Comparison of ENCODE assay signal across 9 cellular contexts in genomic region chr2:60439219-60439974, GRCh38.
A peak's percentile ranks its signal among the peaks of the same experiment; 100 is the strongest.
DNase-seq lines count a peak whose midpoint lies in the region; ATAC-seq and TF ChIP-seq lines count a peak whose summit lies in the region.
"Had no signal": no experiment of that assay in that cellular context is flagged by ENCODE, and none has a peak within 500 bp of the region (broad histone marks: within the 10 kb centered on the region; RNA-seq: fewer than 3 reads in every experiment).

No MANE protein-coding gene starts in this region.

- peak; percentile 95 for DNase-seq in KBM-7
- no peak for DNase-seq in dorsolateral prefrontal cortex
- no peak for DNase-seq in neuronal stem cell (ENCODE audit: low spot score)
- DNase-seq in LoVo (ENCODE audit: low spot score), result no peak
- no peak for DNase-seq in effector CD8-positive, alpha-beta T cell (lab: John Stamatoyannopoulos, UW)
- no peak for DNase-seq in uterus

- H4K8ac ChIP-seq in neuronal stem cell (ENCODE audit: low read depth, low read length), result no peak overlapping the region

- H3K4me3 ChIP-seq in dorsolateral prefrontal cortex (peak overlapping the region in 1 of 59 donors; percentile 22), neuronal stem cell (ENCODE audit: low read length in 2 of 2) (no peak overlapping the region), uterus (no peak overlapping the region)
- H3K4me3 ChIP-seq: tibial artery had no signal

- H3K4me1 ChIP-seq in neuronal stem cell (ENCODE audit: control insufficient read depth in 2 of 2, insufficient read depth in 1 of 2, low read depth in 1 of 2, low read length in 2 of 2) (no peaks in the 10 kb centered on the region), uterus (no peaks in the 10 kb centered on the region)
- H3K4me1 ChIP-seq: tibial artery had no signal

- TF ChIP-seq POLR2A in GM15510 (IDR thresholded peaks at IDR 0.05; ENCODE audit: borderline replicate concordance, extremely low read depth, insufficient read length) (peak; percentile 58), uterus (IDR thresholded peaks at IDR 0.05) (no peak)

- peak; percentile 94 for ATAC-seq in GM21737 (IDR thresholded peaks at IDR 0.05; ENCODE audit: unreplicated experiment)

- peak overlapping the region; percentile 40 for H3K18ac ChIP-seq in neuronal stem cell (ENCODE audit: low read length)

- H3K27ac ChIP-seq in dorsolateral prefrontal cortex (no peak overlapping the region), neuronal stem cell (replicated peaks; ENCODE audit: low read length) (no peak overlapping the region), uterus (no peak overlapping the region)
- H3K27ac ChIP-seq: tibial artery had no signal

- no peak overlapping the region for H3K9ac ChIP-seq in neuronal stem cell (ENCODE audit: low read depth, low read length, poor library complexity)

- no peak overlapping the region for H2AFZ ChIP-seq in neuronal stem cell (ENCODE audit: low read length)

- H2BK5ac ChIP-seq in neuronal stem cell (ENCODE audit: low read length), result no peak overlapping the region

- in situ Hi-C loops in KBM-7 (cut with MboI; ENCODE audit: low pct_unique_long_range_greater_than_20kb, low sequenced_read_pairs), result no loop called here

- WGBS in neuronal stem cell (ENCODE audit: extremely low coverage in 2 of 2, insufficient read length in 2 of 2, insufficient replicate concordance in 1 of 2), 2 donors, result no CpG with 5 or more reads among the region's 20 CpGs

- no peak overlapping the region for H2AK5ac ChIP-seq in neuronal stem cell (ENCODE audit: low read depth, low read length)

- H3K36me3 ChIP-seq in neuronal stem cell (replicated peaks in 1 of 2; ENCODE audit: control insufficient read depth in 2 of 2, insufficient read depth in 2 of 2, low read length in 2 of 2), result no peaks in the 10 kb centered on the region
- no peaks in the 10 kb centered on the region for H3K36me3 ChIP-seq in uterus
- H3K36me3 ChIP-seq: tibial artery had no signal

- H3K14ac ChIP-seq in neuronal stem cell (ENCODE audit: low read length), result no peak overlapping the region

- H3K27me3 ChIP-seq in dorsolateral prefrontal cortex, result no peaks in the 10 kb centered on the region
- H3K27me3 ChIP-seq in neuronal stem cell (ENCODE audit: control insufficient read depth in 3 of 3, insufficient read depth in 3 of 3, low read depth in 1 of 3, low read length in 3 of 3), result no peaks in the 10 kb centered on the region
- H3K27me3 ChIP-seq in uterus, result no peaks in the 10 kb centered on the region
- H3K27me3 ChIP-seq: tibial artery had no signal

- no peak overlapping the region for H2BK15ac ChIP-seq in neuronal stem cell (ENCODE audit: low read length)

- TF ChIP-seq CTCF in dorsolateral prefrontal cortex (IDR thresholded peaks at IDR 0.05 in 54 of 56, conservative IDR thresholded peaks at IDR 0.05 in 2 of 56; ENCODE audit: low read depth in 1 of 56, partially characterized antibody in 56 of 56) (peak in 40 of 56 donors; percentile 7 to 53 (median 28)), uterus (IDR thresholded peaks at IDR 0.05) (no peak)

- no peaks in the 10 kb centered on the region for H3K9me3 ChIP-seq in neuronal stem cell (replicated peaks in 1 of 2; ENCODE audit: control insufficient read depth in 2 of 2, insufficient read depth in 1 of 2, low read depth in 1 of 2, low read length in 2 of 2)
- no peaks in the 10 kb centered on the region for H3K9me3 ChIP-seq in uterus
- H3K9me3 ChIP-seq: tibial artery had no signal

- H3K4me2 ChIP-seq in neuronal stem cell (ENCODE audit: insufficient read depth, low read length, poor library complexity, severe bottlenecking), result no peak overlapping the region

- intact Hi-C loops in dorsolateral prefrontal cortex (cut with DNase I), result no loop called here
- intact Hi-C loops in uterus (cut with DNase I; ENCODE audit: low total_unique reads), result no loop called here

- H2BK12ac ChIP-seq in neuronal stem cell (ENCODE audit: low read length), result no peak overlapping the region

- no peak overlapping the region for H4K91ac ChIP-seq in neuronal stem cell (ENCODE audit: low read depth, low read length, poor library complexity)

- H3K4ac ChIP-seq in neuronal stem cell (ENCODE audit: low read length), result no peak overlapping the region

- no peaks in the 10 kb centered on the region for H3K79me1 ChIP-seq in neuronal stem cell (ENCODE audit: low read depth, low read length)

- H2BK120ac ChIP-seq in neuronal stem cell (ENCODE audit: low read depth, low read length), result no peak overlapping the region

- no peak overlapping the region for H3K23ac ChIP-seq in neuronal stem cell (ENCODE audit: low read depth, low read length, poor library complexity)

Comparison
In these comparisons a context has a peak if more than half of its experiments do, and no peak if none do; other contexts are left out.
1. CTCF ChIP-seq: peak in dorsolateral prefrontal cortex (40 of 56); none in uterus (0 of 4).